Comparison of ENCODE assay signal across 17 cellular contexts in the genomic region with DNA sequence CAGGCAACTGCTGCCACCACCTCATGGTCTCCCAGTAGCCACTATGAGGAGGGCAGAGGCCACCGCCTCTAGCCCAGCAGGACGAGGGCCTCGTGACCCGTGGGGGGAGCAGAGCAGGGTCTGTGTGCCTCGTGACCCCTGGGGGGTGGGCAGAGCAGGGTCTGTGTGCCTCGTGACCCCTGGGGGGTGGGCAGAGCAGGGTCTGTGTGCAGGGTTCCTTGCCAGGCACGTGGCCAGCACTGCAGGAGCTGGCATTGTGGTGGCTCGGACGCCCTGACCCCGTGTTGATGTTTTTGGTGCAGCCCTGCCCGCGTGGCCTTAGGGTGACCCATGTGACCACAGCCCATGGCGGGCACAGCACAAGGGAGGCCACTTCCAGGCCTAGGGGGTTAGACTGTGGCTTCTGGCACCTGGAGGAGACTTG.
"Had no signal": no experiment of that assay in that cellular context is flagged by ENCODE, and none has a peak within 500 bp of the region (broad histone marks: within the 10 kb centered on the region; RNA-seq: fewer than 3 reads in every experiment).

No MANE protein-coding gene starts in this region.

- H3K36me3 Mint-ChIP-seq: natural killer cell had no signal

- H3K4me3 Mint-ChIP-seq: activated CD4-positive, alpha-beta T cell treated with anti-CD3 and anti-CD28 coated beads, Interleukin-2, amount 10 ng/mL, durations not matched to agents 7 days and 5 days; central memory CD8-positive, alpha-beta T cell; natural killer cell had no signal

- H3K27me3 ChIP-seq: adrenal gland, gastrocnemius medialis, hepatocyte, thyroid gland had no signal

- DNase-seq: activated CD4-positive, alpha-beta T cell treated with anti-CD3 and anti-CD28 coated beads, Interleukin-2, amount 10 ng/mL, durations not matched to agents 7 days and 5 days; activated CD4-positive, CD25-positive, alpha-beta regulatory T cell; activated naive CD4-positive, alpha-beta T cell treated with anti-CD3 and anti-CD28 coated beads, Interleukin-2, amount 50 U/mL, for 16 hours; adrenal gland; cortex of kidney; effector CD8-positive, alpha-beta T cell; gastrocnemius medialis; kidney glomerular epithelial cell; natural killer cell; stimulated activated CD4-positive, alpha-beta T cell treated with anti-CD3 and anti-CD28 coated beads, Interleukin-4, amount 100 ng/mL, for 4 hours; T-helper 2 cell; thyroid gland had no signal

- ATAC-seq: gastrocnemius medialis, mucosa of descending colon, natural killer cell had no signal

- H3K9me3 Mint-ChIP-seq: activated CD4-positive, alpha-beta T cell treated with anti-CD3 and anti-CD28 coated beads, Interleukin-2, amount 10 ng/mL, durations not matched to agents 7 days and 5 days; activated T-helper 2 cell treated with anti-CD3 and anti-CD28 coated beads, Interferon-gamma antibody, Interleukin-2, Interleukin-4, amounts not matched to agents 10 μg/mL and 5 μg/mL and 100 μg/mL, durations not matched to agents 14 hours and 24 hours and 36 hours; central memory CD8-positive, alpha-beta T cell; natural killer cell had no signal

- H3K36me3 ChIP-seq: adrenal gland, gastrocnemius medialis, thyroid gland had no signal

- H3K4me1 Mint-ChIP-seq: activated CD4-positive, alpha-beta T cell treated with anti-CD3 and anti-CD28 coated beads, Interleukin-2, amount 10 ng/mL, durations not matched to agents 7 days and 5 days; central memory CD8-positive, alpha-beta T cell; natural killer cell had no signal

- H3K4me1 ChIP-seq: thyroid gland had no signal

- H3K27me3 Mint-ChIP-seq: activated CD4-positive, alpha-beta T cell treated with anti-CD3 and anti-CD28 coated beads, Interleukin-2, amount 10 ng/mL, durations not matched to agents 7 days and 5 days had no signal

- H3K27ac Mint-ChIP-seq: activated CD4-positive, alpha-beta T cell treated with anti-CD3 and anti-CD28 coated beads, Interleukin-2, amount 10 ng/mL, durations not matched to agents 7 days and 5 days; activated T-helper 2 cell treated with anti-CD3 and anti-CD28 coated beads, Interferon-gamma antibody, Interleukin-2, Interleukin-4, amounts not matched to agents 10 μg/mL and 5 μg/mL and 100 μg/mL, durations not matched to agents 14 hours and 24 hours and 36 hours; natural killer cell had no signal

- FAIRE-seq: TTC549 had no signal

- H3K27ac ChIP-seq: adrenal gland, hepatocyte, thyroid gland had no signal

- H3K4me3 ChIP-seq: adrenal gland, gastrocnemius medialis, hepatocyte, mucosa of descending colon, thyroid gland had no signal

- H3K9me3 ChIP-seq: adrenal gland, gastrocnemius medialis, mucosa of descending colon, thyroid gland had no signal
